ENCODE assay signal across 11 cellular contexts in genomic region chr17:60598001-60598736, GRCh38. TPM values are rescaled to one million over a fixed set of nuclear protein-coding genes. Genes with fewer than 3 reads are reported as not detected.
A peak's percentile ranks its signal among the peaks of the same experiment; 100 is the strongest.
DNase-seq lines count a peak whose midpoint lies in the region; ATAC-seq, FAIRE-seq and TF ChIP-seq lines count a peak whose summit lies in the region.
"Had no signal": no experiment of that assay in that cellular context is flagged by ENCODE, and none has a peak within 500 bp of the region (broad histone marks: within the 10 kb centered on the region; RNA-seq: fewer than 3 reads in every experiment).

No MANE protein-coding gene starts in this region.

- H3K9me3 ChIP-seq in K562 (replicated peaks; ENCODE audit: control insufficient read depth, insufficient read depth, low read depth, low read length): no peaks in the 10 kb centered on the region
- H3K9me3 ChIP-seq: A549, Peyer's patch had no signal

- TF ChIP-seq CTCF in K562 (IDR thresholded peaks at IDR 0.05 in 2 of 3, conservative IDR thresholded peaks at IDR 0.05 in 1 of 3; ENCODE audit: insufficient read depth in 2 of 3, low read depth in 1 of 3, low read length in 3 of 3): no peak

- TF ChIP-seq EP300 in K562 (IDR thresholded peaks at IDR 0.05; ENCODE audit: low read length): no peak

- no peak overlapping the region; the same call in 1 of the 2 replicates for H3K4me2 ChIP-seq in K562 (ENCODE audit: insufficient read depth, low read length)

- BruUV-seq in K562 (replicated peaks; lab: Mats Ljungman, UMichigan): no TSS peak

- ATAC-seq in K562: no peak
- ATAC-seq in HG03025 (IDR thresholded peaks at IDR 0.05; ENCODE audit: low FRiP score, unreplicated experiment): no peak
- ATAC-seq: A549 had no signal

- CTCF ChIA-PET in K562 (lab: Yijun Ruan, JAX; ENCODE audit: low intra/inter-chr PET ratio): no interaction called here

- intact Hi-C loops in K562 (cut with micrococcal nuclease): no loop called here

- no peak for TF ChIP-seq POLR2A in K562 (conservative IDR thresholded peaks at IDR 0.05)

- H4K20me1 ChIP-seq in K562 (replicated peaks; ENCODE audit: control insufficient read depth, insufficient read depth, low read length): no peaks in the 10 kb centered on the region; the same call in 1 of the 2 replicates

- in situ Hi-C loops in K562 (cut with MboI): no loop called here

- FAIRE-seq in K562 (lab: Jason Lieb, UNC): no peak
- FAIRE-seq: A549 had no signal

- TF ChIP-seq RAD21 in K562 (CRISPR knock-in tag; conservative IDR thresholded peaks at IDR 0.05 in 1 of 2, IDR thresholded peaks at IDR 0.05 in 1 of 2): no peak

- no peaks in the 10 kb centered on the region for H3K9me1 ChIP-seq in K562 (ENCODE audit: control insufficient read depth, insufficient read depth, low read length)

- H3K4me3 ChIP-seq in K562 (no peak overlapping the region), rectal smooth muscle tissue (ENCODE audit: low read length) (no peak overlapping the region)

- peak overlapping the region; percentile 45 for H2AFZ ChIP-seq in K562 (ENCODE audit: low read depth, low read length)

- no peaks in the 10 kb centered on the region for H3K36me3 ChIP-seq in K562 (ENCODE audit: control insufficient read depth, insufficient read depth, low read length)
- no peaks in the 10 kb centered on the region for H3K36me3 ChIP-seq in rectal smooth muscle tissue (ENCODE audit: control insufficient read depth, insufficient read depth, low read length)
- H3K36me3 ChIP-seq: Peyer's patch had no signal

- WGBS in K562 (ENCODE audit: insufficient coverage, low coverage, missing lambda C conversion rate): 43% methylated on average over 7 of the region's 7 CpGs

- H3K9ac ChIP-seq in K562 (ENCODE audit: insufficient read depth in 1 of 2, low read depth in 2 of 2, low read length in 2 of 2): 0 out of 4 replicates have a peak overlapping the region, but pooled peaks of 1 of the 2 experiments have one; percentile 18
- H3K9ac ChIP-seq in rectal smooth muscle tissue (ENCODE audit: low read length): no peak overlapping the region

- H3K27me3 ChIP-seq in K562 (ENCODE audit: control insufficient read depth in 2 of 2, insufficient read depth in 2 of 2, low read length in 2 of 2) (no peaks in the 10 kb centered on the region), rectal smooth muscle tissue (ENCODE audit: control insufficient read depth, insufficient read depth, low read length) (no peaks in the 10 kb centered on the region)
- H3K27me3 ChIP-seq: Peyer's patch had no signal

- POLR2A ChIA-PET in K562 (lab: Yijun Ruan, JAX): interaction anchor here (0.6 to 2.3 kb wide), 4 partner anchors 8 to 40 kb away, joined by 3 to 25 read pairs (median 4); no protein-coding TSS in a partner anchor

- H3K4me1 ChIP-seq in K562 (replicated peaks in 1 of 2; ENCODE audit: control insufficient read depth in 2 of 2, insufficient read depth in 2 of 2, low read length in 2 of 2) (peaks cover 10 to 16% of the 10 kb centered on the region in 2 experiments; a peak in 4 of 5 replicates), rectal smooth muscle tissue (ENCODE audit: control insufficient read depth, insufficient read depth, low read length) (peaks cover 6% of the 10 kb centered on the region)

- peak; percentile 43 for DNase-seq in NCI-H2107 treated with DMSO at 0.1 percent for 48 hours (lab: John Stamatoyannopoulos, UW; ENCODE audit: unreplicated experiment)
- no peak for DNase-seq in NCI-H2107 (lab: John Stamatoyannopoulos, UW)
- peak; percentile 54 for DNase-seq in NCI-H2227 treated with DMSO at 0.1 percent for 48 hours (lab: John Stamatoyannopoulos, UW)
- DNase-seq in K562 (ENCODE audit: extremely low read depth in 1 of 4, low spot score in 3 of 4): no peak
- DNase-seq in NCI-H2081 (lab: John Stamatoyannopoulos, UW): no peak
- no peak for DNase-seq in LoVo (ENCODE audit: low spot score)
- DNase-seq: activated effector memory CD4-positive, alpha-beta T cell treated with anti-CD3 and anti-CD28 coated beads, Interleukin-2, amount 50 U/mL, for 16 hours; Peyer's patch had no signal

- H3K27ac ChIP-seq in K562 (ENCODE audit: extremely low read depth, low read depth, low read length): no peak overlapping the region
- H3K27ac ChIP-seq in rectal smooth muscle tissue (ENCODE audit: low read depth, low read length): peak overlapping the region; percentile 99

- H3K79me2 ChIP-seq in K562 (ENCODE audit: control insufficient read depth, insufficient read depth, low read length): peaks cover 31% of the 10 kb centered on the region

TF ChIP-seq in K562, 482 proteins besides CTCF, POLR2A, EP300 and RAD21 (continues in another document):
- 0 out of 2 replicates have a peak, but pooled peaks have one; percentile 34 for TF ChIP-seq ARID1B (IDR thresholded peaks at IDR 0.05)
- peak in 1 of 2 experiments; percentile 31; a peak in 1 of 4 replicates for TF ChIP-seq HDAC1 (IDR thresholded peaks at IDR 0.05)
- no peak for TF ChIP-seq GABPB2 (CRISPR knock-in tag; conservative IDR thresholded peaks at IDR 0.05)
- peak in 1 of 2 experiments; percentile 31; a peak in 1 of 4 replicates for TF ChIP-seq KDM1A (IDR thresholded peaks at IDR 0.05)
- no peak for TF ChIP-seq ZNF511 (CRISPR knock-in tag; IDR thresholded peaks at IDR 0.05)
- peak; percentile 63; the same call in 1 of the 2 replicates for TF ChIP-seq SMARCE1 (IDR thresholded peaks at IDR 0.05)
- no peak for TF ChIP-seq KDM4B (IDR thresholded peaks at IDR 0.05; ENCODE audit: borderline replicate concordance in 2 of 2, low read depth in 1 of 2)
- no peak for TF ChIP-seq ETV6 (IDR thresholded peaks at IDR 0.05; ENCODE audit: borderline replicate concordance in 1 of 2, low read depth in 2 of 2, low read length in 1 of 2)
- no peak for TF ChIP-seq ETV6 (CRISPR knock-in tag; IDR thresholded peaks at IDR 0.05; ENCODE audit: borderline replicate concordance)
- TF ChIP-seq GATA2 (CRISPR knock-in tag; IDR thresholded peaks at IDR 0.05): no peak
- peak; percentile 53; the same call in 1 of the 2 replicates for TF ChIP-seq DPF2 (IDR thresholded peaks at IDR 0.05)
- no peak for TF ChIP-seq IFI16 (CRISPR knock-in tag; IDR thresholded peaks at IDR 0.05)
- no peak for TF ChIP-seq BDP1 (IDR thresholded peaks at IDR 0.05; ENCODE audit: insufficient read depth, insufficient read length)
- peak; percentile 62 for TF ChIP-seq CEBPB (tag; IDR thresholded peaks at IDR 0.05)
- no peak for TF ChIP-seq RAD51 (IDR thresholded peaks at IDR 0.05; ENCODE audit: borderline replicate concordance, low read depth)

RNA-seq across cellular contexts. Expression of gene PPM1D, which starts 1.8 kb away (rescaled TPM):
- 6.7 and 7.6 TPM in 2 replicates for total RNA-seq in K562 (2011; cell fraction: chromatin; rRNA removed; ENCODE audit: low replicate concordance)
- 3.9 and 4.3 TPM in 2 replicates for total RNA-seq in K562 (2011; cell fraction: nucleolus; rRNA removed)
- 4.7 and 5.0 TPM in 2 replicates for total RNA-seq in K562 (2011; cell fraction: nucleoplasm; rRNA removed)
- total RNA-seq in K562 (2014; rRNA removed) (7.4 and 9.0 TPM in 2 replicates), K562 (2014; rRNA removed; fragmentation: Illumina TruSeq; extraction: Trizol) (12.6 and 14.6 TPM in 2 replicates), K562 (2015; rRNA removed; fragmentation: Illumina TruSeq; extraction: Trizol) (11.9 and 13.0 TPM in 2 replicates), K562 (2021) (17.6 and 19.0 TPM in 2 replicates)
- polyA plus RNA-seq in K562 (2011; rRNA removed) (5.7 and 7.0 TPM in 2 replicates), K562 (2014; fragmentation: Illumina TruSeq; extraction: Trizol) (10.6 and 14.0 TPM in 2 replicates), K562 (2014; fragmentation: Nextera tagmentation; extraction: Ambion mirVana) (1 to 10 TPM; 2.1 to 2.7 TPM), K562 (2014; rRNA removed) (6.2 and 7.8 TPM in 2 replicates)
- polyA plus RNA-seq in K562 (2011; cell fraction: cytosol; rRNA removed): 4.3 and 5.6 TPM in 2 replicates
- polyA plus RNA-seq in K562 (2011; cell fraction: nucleus; rRNA removed): 3.7 and 3.9 TPM in 2 replicates
- polyA plus RNA-seq in K562 (2012): 6.6 and 7.9 TPM in 2 replicates
- polyA minus RNA-seq in K562 (2011; rRNA and poly(A)+ RNA removed): 14.7 and 16.9 TPM in 2 replicates
- 4.9 and 5.4 TPM in 2 replicates for polyA minus RNA-seq in K562 (2011; cell fraction: cytosol; rRNA and poly(A)+ RNA removed)
- polyA minus RNA-seq in K562 (2011; cell fraction: nucleus; rRNA and poly(A)+ RNA removed): 3.5 and 5.7 TPM in 2 replicates

Comparison
In these comparisons a context has a peak if more than half of its experiments do, and no peak if none do; other contexts are left out.
1. DNase-seq: peak in NCI-H2107 treated with DMSO at 0.1 percent for 48 hours (single experiment) and NCI-H2227 treated with DMSO at 0.1 percent for 48 hours (single experiment); none in NCI-H2107 (single experiment), K562 (0 of 4), NCI-H2081 (0 of 2) and LoVo (single experiment).